ENCODE assay signal across 12 cellular contexts in the genomic region with DNA sequence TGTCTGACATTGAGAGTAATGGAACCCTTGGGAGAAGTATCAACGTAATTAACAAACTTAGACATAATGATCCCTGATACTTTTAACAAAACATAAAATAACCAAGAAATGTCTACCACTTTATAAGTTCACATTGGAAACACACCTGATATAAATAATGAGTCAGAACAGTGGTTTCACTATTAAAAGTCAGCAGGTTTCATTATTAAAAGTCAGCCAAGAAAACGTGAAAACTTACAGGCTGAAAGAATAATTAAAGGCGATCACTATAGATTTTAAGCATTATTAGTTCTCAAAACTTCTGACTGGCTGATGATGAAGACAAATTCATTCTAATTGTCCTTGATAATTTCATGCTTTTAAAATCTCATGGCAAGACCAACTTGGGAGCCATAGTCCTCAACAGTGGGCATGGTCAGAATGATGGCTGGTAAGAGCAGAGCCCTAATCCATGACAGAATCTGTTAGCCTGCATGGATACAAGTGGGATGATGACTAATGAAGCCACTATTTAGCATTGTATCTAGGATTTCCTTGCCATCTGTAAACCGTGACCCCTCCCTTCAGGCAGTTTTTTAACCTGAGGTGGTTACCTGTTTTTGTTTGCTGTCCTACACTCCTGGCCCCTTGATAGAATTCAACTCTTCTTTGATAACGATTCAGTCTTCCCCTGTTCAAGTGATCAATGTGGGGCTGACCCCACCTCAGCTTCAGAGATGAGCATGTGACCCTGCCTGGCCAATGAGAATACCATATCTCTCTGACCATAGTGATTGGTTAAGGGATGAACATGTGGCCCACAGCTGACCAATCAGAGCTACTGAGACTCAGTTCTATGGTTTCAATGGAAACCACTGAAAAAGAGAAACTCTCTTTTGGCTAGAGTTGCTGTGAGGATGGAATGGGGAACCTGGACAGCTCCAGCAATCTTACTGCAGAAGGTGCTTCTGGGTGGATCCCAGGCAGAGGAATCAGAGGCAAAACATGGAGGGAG.
A peak's percentile ranks its signal among the peaks of the same experiment; 100 is the strongest.
DNase-seq lines count a peak whose midpoint lies in the region; ATAC-seq, FAIRE-seq and TF ChIP-seq lines count a peak whose summit lies in the region.
"Had no signal": no experiment of that assay in that cellular context is flagged by ENCODE, and none has a peak within 500 bp of the region (broad histone marks: within the 10 kb centered on the region; RNA-seq: fewer than 3 reads in every experiment).

No MANE protein-coding gene starts in this region.

- peak overlapping the region; percentile 47 for H3K4me2 ChIP-seq in astrocyte (ENCODE audit: low read length)

- H3K4me1 Mint-ChIP-seq in astrocyte (ENCODE audit: low read depth, unreplicated experiment) = peaks cover 16% of the 10 kb centered on the region
- no peaks in the 10 kb centered on the region for H3K4me1 Mint-ChIP-seq in nephron progenitor cell
- H3K4me1 Mint-ChIP-seq: naive B cell had no signal

- H3K4me3 ChIP-seq in astrocyte (ENCODE audit: insufficient read depth, low read depth, low read length) (no peak overlapping the region), lower leg skin (ENCODE audit: low read depth, poor library complexity, severe bottlenecking) (no peak overlapping the region)

- peaks cover 15% of the 10 kb centered on the region for H3K4me1 ChIP-seq in astrocyte (ENCODE audit: insufficient read depth, low read length)

- H3K36me3 Mint-ChIP-seq in astrocyte (ENCODE audit: low read depth, unreplicated experiment) = no peaks in the 10 kb centered on the region
- H3K36me3 Mint-ChIP-seq in nephron progenitor cell (ENCODE audit: low read depth) = no peaks in the 10 kb centered on the region
- H3K36me3 Mint-ChIP-seq: naive B cell had no signal

- peak overlapping the region; percentile 78 for H3K27ac ChIP-seq in astrocyte (ENCODE audit: low read depth, low read length)

- TF ChIP-seq CTCF in astrocyte (IDR thresholded peaks at IDR 0.05; ENCODE audit: insufficient read depth, low read depth, low read length) (no peak), nephron progenitor cell (IDR thresholded peaks at IDR 0.05) (no peak), lower leg skin (IDR thresholded peaks at IDR 0.05) (no peak)

- WGBS in lower leg skin, 2 donors = 72 to 74% methylated on average over 5 of the region's 5 CpGs

- no peaks in the 10 kb centered on the region for H3K27me3 ChIP-seq in astrocyte (ENCODE audit: insufficient read depth, low read length)

- ATAC-seq in GM19468 (IDR thresholded peaks at IDR 0.05; ENCODE audit: extremely low read depth, unreplicated experiment) (peak; percentile 20), HG03135 (IDR thresholded peaks at IDR 0.05; ENCODE audit: unreplicated experiment) (peak; percentile 38)

- DNase-seq in EH (ENCODE audit: low read depth) (peak; percentile 55), astrocyte (ENCODE audit: low read depth) (peak; percentile 55), COLO668 (lab: John Stamatoyannopoulos, UW; ENCODE audit: unreplicated experiment) (no peak), DMS 273 treated with DMSO at 0.1 percent for 48 hours (lab: John Stamatoyannopoulos, UW) (no peak), nephron progenitor cell (no peak), lower leg skin (ENCODE audit: low spot score in 2 of 2) (no peak)
- DNase-seq: activated naive CD4-positive, alpha-beta T cell treated with Interleukin-2 at 50 U/mL for 16 hours; H9; naive B cell; stimulated activated naive CD4-positive, alpha-beta T cell had no signal

- no peaks in the 10 kb centered on the region for H4K20me1 ChIP-seq in astrocyte (ENCODE audit: insufficient read depth, low read length)

- H3K9ac ChIP-seq in astrocyte (ENCODE audit: low read length) = peak overlapping the region; percentile 3

- H3K79me2 ChIP-seq in astrocyte (ENCODE audit: insufficient read depth, low read length) = no peaks in the 10 kb centered on the region

- no peak for TF ChIP-seq POLR2A in lower leg skin (IDR thresholded peaks at IDR 0.05)

- no peaks in the 10 kb centered on the region for H3K36me3 ChIP-seq in astrocyte (ENCODE audit: insufficient read depth, low read length)

- H3K9me3 ChIP-seq in astrocyte (ENCODE audit: insufficient read depth, low read depth, low read length) = no peaks in the 10 kb centered on the region

- H3K27ac Mint-ChIP-seq in astrocyte (ENCODE audit: unreplicated experiment) = peak overlapping the region; percentile 92
- no peak overlapping the region for H3K27ac Mint-ChIP-seq in nephron progenitor cell
- H3K27ac Mint-ChIP-seq: H9, naive B cell had no signal

- intact Hi-C loops in lower leg skin (cut with DNase I; ENCODE audit: low total_unique reads) = no loop called here

- no peak overlapping the region for H2AFZ ChIP-seq in astrocyte (ENCODE audit: low read depth, low read length)

- H3K9me3 Mint-ChIP-seq in astrocyte (ENCODE audit: unreplicated experiment) (peaks cover 2% of the 10 kb centered on the region), nephron progenitor cell (peaks cover 8% of the 10 kb centered on the region)

- H3K27me3 Mint-ChIP-seq in astrocyte (ENCODE audit: low read depth, unreplicated experiment) = no peaks in the 10 kb centered on the region
- peaks cover 26% of the 10 kb centered on the region for H3K27me3 Mint-ChIP-seq in nephron progenitor cell (ENCODE audit: low read depth, poor library complexity)

- no peak for FAIRE-seq in astrocyte (lab: Jason Lieb, UNC)

- H3K4me3 Mint-ChIP-seq in astrocyte (ENCODE audit: unreplicated experiment) (no peak overlapping the region), nephron progenitor cell (no peak overlapping the region)
- H3K4me3 Mint-ChIP-seq: H9 had no signal

Comparison
In these comparisons a context has a peak if more than half of its experiments do, and no peak if none do; other contexts are left out.
1. DNase-seq: peak in EH (single experiment) and astrocyte (single experiment); none in COLO668 (single experiment), DMS 273 treated with DMSO at 0.1 percent for 48 hours (single experiment), nephron progenitor cell (single experiment) and lower leg skin (0 of 2).